1 cellular context compared by ENCODE assay signal in the genomic region with DNA sequence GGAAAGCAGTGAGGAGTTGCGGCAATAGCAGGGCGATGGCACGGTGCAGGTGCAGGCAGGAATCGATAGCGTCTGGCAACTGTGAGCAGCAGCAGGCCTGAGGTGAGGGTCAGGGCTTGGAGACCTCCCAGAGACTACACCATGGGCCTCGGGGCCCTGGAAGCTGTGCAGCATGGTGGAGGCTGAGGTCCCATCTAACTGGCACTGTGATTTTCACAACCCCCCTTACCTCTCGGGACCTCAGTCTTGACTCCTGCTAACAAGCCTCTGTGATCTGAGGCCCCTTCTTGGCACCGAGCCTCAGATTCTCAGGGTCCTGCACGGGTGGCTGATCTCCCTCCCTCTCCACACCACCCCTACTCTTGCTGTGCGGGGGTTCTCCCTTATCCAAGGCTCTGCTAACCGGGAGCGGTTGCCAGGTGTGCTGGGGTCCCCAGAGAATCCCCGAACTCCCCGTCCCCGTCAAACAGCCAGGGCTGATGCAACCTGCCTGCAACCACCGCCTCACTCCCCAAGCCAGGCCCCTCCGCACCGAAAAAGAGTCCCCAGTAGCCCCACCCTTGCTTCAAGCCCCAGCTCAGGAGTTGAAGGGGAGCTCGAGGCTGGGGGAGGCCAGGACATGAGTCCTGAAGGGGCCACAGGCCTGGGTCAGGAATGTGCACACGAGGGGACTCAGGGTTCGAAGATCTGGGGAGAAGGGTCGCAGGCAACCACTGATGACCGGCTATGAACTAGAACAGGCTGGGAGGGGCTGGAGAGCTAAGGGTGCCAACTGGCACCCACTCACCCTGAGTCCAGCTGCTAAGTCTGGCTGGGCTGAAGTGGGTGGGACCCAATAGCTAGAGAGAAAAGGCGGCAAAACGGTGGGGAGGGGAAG.
A peak's percentile ranks its signal among the peaks of the same experiment; 100 is the strongest.
TF ChIP-seq lines count a peak whose summit lies in the region.

No MANE protein-coding gene starts in this region.

TF ChIP-seq in liver, 16 proteins besides CTCF, POLR2A, EP300 and RAD21 (continued from another document):
- TF ChIP-seq SP1 (IDR thresholded peaks at IDR 0.05) (peak; percentile 67), HNF4A (conservative IDR thresholded peaks at IDR 0.05) (peak; percentile 56 to 70)
